In genomic region chr2:73528688-73529087, GRCh38 we compare ENCODE assay signal across 33 cellular contexts.
"Had no signal": no experiment of that assay in that cellular context is flagged by ENCODE, and none has a peak within 500 bp of the region (broad histone marks: within the 10 kb centered on the region; RNA-seq: fewer than 3 reads in every experiment).

No MANE protein-coding gene starts in this region.

- H3K4me2 ChIP-seq: smooth muscle cell had no signal

- H3K27me3 ChIP-seq: neutrophil, ovary, spleen, stomach, thyroid gland, tibial nerve, upper lobe of left lung, vagina had no signal

- H3K4me3 ChIP-seq: ovary, psoas muscle, skin epidermis, smooth muscle cell, spleen, stomach, thoracic aorta, thyroid gland, tibial nerve, upper lobe of left lung, vagina had no signal

- H3K9ac ChIP-seq: parathyroid adenoma had no signal

- H3K27ac ChIP-seq: neutrophil, ovary, parathyroid adenoma, psoas muscle, skin epidermis, spleen, stomach, thoracic aorta, thyroid gland, tibial nerve, upper lobe of left lung, vagina had no signal

- FAIRE-seq: urothelium cell line had no signal

- H3K27ac Mint-ChIP-seq: naive B cell; natural killer cell treated with Interleukin-12 subunit alpha and Interleukin-12 subunit beta and Interleukin-15 and Interleukin-18, amount 100 ng/mL, for 72 hours; nephron progenitor cell; progenitor cell of endocrine pancreas; stimulated activated memory B cell treated with anti-CD40 and anti-IgM and Interleukin-4, amounts not matched to agents 10 μg/mL and 1 μg/mL and 100 μg/mL, for 72 hours; stimulated activated naive CD8-positive, alpha-beta T cell treated with anti-CD3 and anti-CD28 coated beads, Interleukin-15, Interleukin-2, amounts not matched to agents 100 ng/mL and 50 ng/mL, for 24 hours had no signal

- H2AFZ ChIP-seq: parathyroid adenoma had no signal

- DNase-seq: naive B cell; naive thymus-derived CD8-positive, alpha-beta T cell; nephron progenitor cell; nucleus accumbens; ovary; posterior cingulate gyrus; psoas muscle; right cardiac atrium; spleen; stimulated activated CD4-positive, alpha-beta T cell treated with anti-CD3 and anti-CD28 coated beads, Interleukin-12 subunit alpha, Interleukin-12 subunit beta, amount 100 ng/mL, for 4 hours; stimulated activated CD4-positive, alpha-beta T cell treated with anti-CD3 and anti-CD28 coated beads, Interleukin-1b, Interleukin-23, amount 100 ng/mL, for 48 hours; stimulated activated CD4-positive, alpha-beta T cell treated with anti-CD3 and anti-CD28 coated beads, Interleukin-4, amount 100 ng/mL, for 1 hour; stimulated activated CD4-positive, alpha-beta T cell treated with anti-CD3 and anti-CD28 coated beads, Interleukin-4, amount 100 ng/mL, for 4 hours; stimulated activated CD8-positive, alpha-beta memory T cell treated with anti-CD3 and anti-CD28 coated beads, Interleukin-4, amount 100 ng/mL, for 48 hours; stimulated activated naive CD4-positive, alpha-beta T cell treated with Interleukin-2 at 50 U/mL for 16 hours; stomach; thyroid gland; trophoblast cell; upper lobe of left lung had no signal

- H3K9me3 ChIP-seq: neutrophil, ovary, thyroid gland, vagina had no signal

- ATAC-seq: naive thymus-derived CD8-positive, alpha-beta T cell; natural killer cell treated with Interleukin-12 subunit alpha and Interleukin-12 subunit beta and Interleukin-15 and Interleukin-18, amount 100 ng/mL, for 72 hours; psoas muscle; right cardiac atrium; sciatic nerve; stimulated activated memory B cell treated with anti-CD40 and anti-IgM and Interleukin-4, amounts not matched to agents 10 μg/mL and 1 μg/mL and 100 μg/mL, for 72 hours had no signal

- H3K27me3 Mint-ChIP-seq: naive B cell; natural killer cell treated with Interleukin-12 subunit alpha and Interleukin-12 subunit beta and Interleukin-15 and Interleukin-18, amount 100 ng/mL, for 72 hours; progenitor cell of endocrine pancreas; stimulated activated memory B cell treated with anti-CD40 and anti-IgM and Interleukin-4, amounts not matched to agents 10 μg/mL and 1 μg/mL and 100 μg/mL, for 72 hours; stimulated activated naive CD8-positive, alpha-beta T cell treated with anti-CD3 and anti-CD28 coated beads, Interleukin-15, Interleukin-2, amounts not matched to agents 100 ng/mL and 50 ng/mL, for 24 hours had no signal

- H3K79me2 ChIP-seq: parathyroid adenoma had no signal

- H3K4me1 Mint-ChIP-seq: naive B cell; nephron progenitor cell; neural crest cell; stimulated activated memory B cell treated with anti-CD40 and anti-IgM and Interleukin-4, amounts not matched to agents 10 μg/mL and 1 μg/mL and 100 μg/mL, for 72 hours had no signal

- H3K4me3 Mint-ChIP-seq: naive thymus-derived CD8-positive, alpha-beta T cell; natural killer cell treated with Interleukin-12 subunit alpha and Interleukin-12 subunit beta and Interleukin-15 and Interleukin-18, amount 100 ng/mL, for 72 hours; nephron progenitor cell; neural crest cell; stimulated activated memory B cell treated with anti-CD40 and anti-IgM and Interleukin-4, amounts not matched to agents 10 μg/mL and 1 μg/mL and 100 μg/mL, for 72 hours; stimulated activated naive CD8-positive, alpha-beta T cell treated with anti-CD3 and anti-CD28 coated beads, Interleukin-15, Interleukin-2, amounts not matched to agents 100 ng/mL and 50 ng/mL, for 24 hours had no signal

- H3K4me1 ChIP-seq: parathyroid adenoma, psoas muscle, spleen, stomach, thyroid gland, tibial nerve, upper lobe of left lung, vagina had no signal

- H3K36me3 ChIP-seq: neutrophil, ovary had no signal
